In the genomic region with DNA sequence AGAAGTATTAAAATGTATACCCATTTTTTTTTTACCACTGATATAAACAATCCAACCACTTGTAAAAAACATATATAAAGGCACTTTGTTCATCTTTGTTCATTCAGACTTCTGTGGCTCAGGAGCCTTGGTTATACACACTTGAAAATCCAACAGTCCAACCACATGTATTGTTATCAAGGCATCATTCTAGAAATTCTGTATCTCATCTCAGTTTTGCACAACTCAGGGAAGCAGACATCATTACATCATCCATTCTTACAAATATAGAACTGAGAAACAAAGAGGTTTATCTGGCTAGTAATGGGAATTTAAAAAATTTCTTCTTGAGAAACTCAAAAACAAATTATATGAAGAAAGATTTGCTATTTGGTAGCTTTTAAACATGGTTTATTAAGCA, we compare ENCODE assay signal across 33 cellular contexts.
"Had no signal": no experiment of that assay in that cellular context is flagged by ENCODE, and none has a peak within 500 bp of the region (broad histone marks: within the 10 kb centered on the region; RNA-seq: fewer than 3 reads in every experiment).

No MANE protein-coding gene starts in this region.

- H3K27me3 ChIP-seq: brain microvascular endothelial cell, breast epithelium had no signal

- H3K27ac ChIP-seq: body of pancreas, brain microvascular endothelial cell, breast epithelium, WERI-Rb-1 had no signal

- H3K4me3 ChIP-seq: body of pancreas, breast epithelium had no signal

- H3K36me3 ChIP-seq: brain microvascular endothelial cell, breast epithelium, WERI-Rb-1 had no signal

- H3K4me1 ChIP-seq: body of pancreas, breast epithelium had no signal

- H3K9me3 ChIP-seq: body of pancreas, breast epithelium had no signal

- DNase-seq: activated CD4-positive, alpha-beta T cell treated with anti-CD3 and anti-CD28 coated beads for 1 hour; activated CD4-positive, alpha-beta T cell treated with anti-CD3 and anti-CD28 coated beads for 36 hours; activated CD4-positive, alpha-beta T cell treated with anti-CD3 and anti-CD28 coated beads for 48 hours; activated CD4-positive, alpha-beta T cell treated with anti-CD3 and anti-CD28 coated beads, Interleukin-2, amount 10 ng/mL, durations not matched to agents 7 days and 5 days; activated CD4-positive, alpha-beta T cell treated with anti-CD3 and anti-CD28 coated beads, Interleukin-2, amount 50 U/mL, for 48 hours; activated CD4-positive, CD25-positive, alpha-beta regulatory T cell; activated CD8-positive, alpha-beta memory T cell treated with anti-CD3 and anti-CD28 coated beads, Interleukin-2, amount 50 U/mL, for 4 hours; activated CD8-positive, alpha-beta T cell treated with anti-CD3 and anti-CD28 coated beads for 36 hours; activated effector memory CD4-positive, alpha-beta T cell treated with anti-CD3 and anti-CD28 coated beads, Interleukin-2, amount 50 U/mL, for 16 hours; activated gamma-delta T cell treated with Interleukin-2 at 50 U/mL for 16 hours; activated naive CD4-positive, alpha-beta T cell; activated naive CD4-positive, alpha-beta T cell treated with anti-CD3 and anti-CD28 coated beads for 36 hours; activated naive CD4-positive, alpha-beta T cell treated with anti-CD3 and anti-CD28 coated beads, Interleukin-2, amount 50 U/mL, for 16 hours; activated naive CD8-positive, alpha-beta T cell treated with anti-CD3 and anti-CD28 coated beads for 36 hours; activated T-cell treated with anti-CD3 and anti-CD28 coated beads for 4 hours; activated T-cell treated with anti-CD3 and anti-CD28 coated beads, Interleukin-2, amount 50 U/mL, for 1 hour; activated T-cell treated with anti-CD3 and anti-CD28 coated beads, Interleukin-2, amount 50 U/mL, for 4 hours; activated T-cell treated with anti-CD3 and anti-CD28 coated beads, Interleukin-2, amount 50 U/mL, for 72 hours; amniotic stem cell; aorta; body of pancreas; brain microvascular endothelial cell; central memory CD4-positive, alpha-beta T cell; SW 1271; T-helper 1 cell; T-helper 2 cell; T-helper 9 cell; WERI-Rb-1 had no signal

- ATAC-seq: activated CD4-positive, alpha-beta T cell treated with anti-CD3 and anti-CD28 coated beads for 36 hours; activated CD4-positive, CD25-positive, alpha-beta regulatory T cell treated with anti-CD3 and anti-CD28 coated beads, Interleukin-2, amount 50 U/mL, for 24 hours; activated CD8-positive, alpha-beta T cell treated with anti-CD3 and anti-CD28 coated beads for 36 hours; activated naive CD4-positive, alpha-beta T cell treated with anti-CD3 and anti-CD28 coated beads, Interleukin-2, amount 50 U/mL, for 72 hours; activated T-cell treated with anti-CD3 and anti-CD28 coated beads, Interleukin-2, amount 50 U/mL, for 4 hours; activated T-cell treated with anti-CD3 and anti-CD28 coated beads, Interleukin-2, amount 50 U/mL, for 72 hours; activated T-helper 17 cell treated with anti-CD3 and anti-CD28 coated beads, Interleukin-2, amount 50 U/mL, for 72 hours; body of pancreas; WTC11 had no signal
